Comparison of ENCODE assay signal across 12 cellular contexts in the genomic region with DNA sequence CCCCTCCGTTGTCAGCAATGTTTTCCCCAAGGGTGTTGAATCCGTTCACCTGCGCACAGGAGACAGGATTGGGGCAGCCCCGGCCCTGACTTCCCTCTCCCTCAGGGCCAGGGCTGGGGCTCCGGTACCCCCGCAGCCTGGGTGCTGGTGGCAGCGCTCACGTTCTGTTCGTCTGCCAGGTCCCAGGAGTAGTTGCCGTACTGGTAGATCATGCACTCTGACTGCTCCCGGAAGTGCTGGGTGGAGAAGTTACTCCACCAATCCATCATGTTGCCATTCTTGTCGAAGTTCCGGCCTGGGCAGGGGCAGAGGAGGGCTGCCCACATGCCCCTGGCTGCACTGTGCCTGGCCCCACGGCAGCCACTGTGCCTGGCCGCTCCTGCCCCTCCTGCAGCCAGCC. TPM values are rescaled to one million over a fixed set of nuclear protein-coding genes. Genes with fewer than 3 reads are reported as not detected.
DNase-seq lines count a peak whose midpoint lies in the region; ATAC-seq and TF ChIP-seq lines count a peak whose summit lies in the region.
"Had no signal": no experiment of that assay in that cellular context is flagged by ENCODE, and none has a peak within 500 bp of the region (broad histone marks: within the 10 kb centered on the region; RNA-seq: fewer than 3 reads in every experiment).

No MANE protein-coding gene starts in this region.

- TF ChIP-seq CTCF in Peyer's patch (IDR thresholded peaks at IDR 0.05) (no peak), foreskin keratinocyte (conservative IDR thresholded peaks at IDR 0.05) (no peak), spleen (IDR thresholded peaks at IDR 0.05 in 8 of 11, conservative IDR thresholded peaks at IDR 0.05 in 3 of 11) (no peak)

- peak; percentile 45 for DNase-seq in activated naive CD4-positive, alpha-beta T cell treated with anti-CD3 and anti-CD28 coated beads, Interleukin-2, amount 10 ng/mL, durations not matched to agents 7 days and 5 days
- no peak for DNase-seq in activated naive CD4-positive, alpha-beta T cell (lab: John Stamatoyannopoulos, UW)
- DNase-seq in Peyer's patch (peak in 2 of 3 donors; percentile 58 to 60), foreskin keratinocyte (no peak), spleen (peak; percentile 69), NCI-H2196 treated with DMSO at 0.1 percent for 48 hours (lab: John Stamatoyannopoulos, UW; ENCODE audit: unreplicated experiment) (no peak)
- no peak for DNase-seq in effector memory CD8-positive, alpha-beta T cell
- DNase-seq: activated CD8-positive, alpha-beta memory T cell treated with anti-CD3 and anti-CD28 coated beads, Interleukin-2, amount 50 U/mL, for 48 hours; NCI-H1436 treated with DMSO at 0.1 percent for 48 hours had no signal

- H3K27me3 ChIP-seq in Peyer's patch (no peaks in the 10 kb centered on the region), foreskin keratinocyte (no peaks in the 10 kb centered on the region), spleen (replicated peaks in 1 of 7) (peaks cover 0 to 23% (median 0%) of the 10 kb centered on the region in 7 donors)
- H3K27me3 ChIP-seq: cardiac muscle cell had no signal

- H3K9me3 ChIP-seq in Peyer's patch (no peaks in the 10 kb centered on the region), spleen (no peaks in the 10 kb centered on the region)

- TF ChIP-seq POLR2A in Peyer's patch (IDR thresholded peaks at IDR 0.05) (peak; percentile 27 to 30), spleen (IDR thresholded peaks at IDR 0.05) (no peak)

- H3K36me3 Mint-ChIP-seq in activated naive CD4-positive, alpha-beta T cell treated with anti-CD3 and anti-CD28 coated beads, Interleukin-2, amount 10 ng/mL, durations not matched to agents 7 days and 5 days, result peaks cover 4% of the 10 kb centered on the region
- H3K36me3 Mint-ChIP-seq in effector memory CD8-positive, alpha-beta T cell (ENCODE audit: insufficient read depth), result peaks cover 3% of the 10 kb centered on the region

- H3K9me3 Mint-ChIP-seq in activated naive CD4-positive, alpha-beta T cell treated with anti-CD3 and anti-CD28 coated beads, Interleukin-2, amount 10 ng/mL, durations not matched to agents 7 days and 5 days, result no peaks in the 10 kb centered on the region
- no peaks in the 10 kb centered on the region for H3K9me3 Mint-ChIP-seq in effector memory CD8-positive, alpha-beta T cell

- H3K27ac ChIP-seq in Peyer's patch, result peak overlapping the region in 1 of 4 donors; percentile 59
- no peak overlapping the region for H3K27ac ChIP-seq in foreskin keratinocyte
- peak overlapping the region in 3 of 8 donors; percentile 25 to 32 (median 26) for H3K27ac ChIP-seq in spleen
- H3K27ac ChIP-seq: cardiac muscle cell had no signal

- H3K4me3 Mint-ChIP-seq in activated naive CD4-positive, alpha-beta T cell treated with anti-CD3 and anti-CD28 coated beads, Interleukin-2, amount 10 ng/mL, durations not matched to agents 7 days and 5 days, result peak overlapping the region; percentile 67
- no peak overlapping the region for H3K4me3 Mint-ChIP-seq in effector memory CD8-positive, alpha-beta T cell

- peaks cover 0 to 31% (median 4%) of the 10 kb centered on the region in 4 donors for H3K4me1 ChIP-seq in Peyer's patch
- H3K4me1 ChIP-seq in foreskin keratinocyte, result no peaks in the 10 kb centered on the region
- peaks cover 2 to 38% (median 20%) of the 10 kb centered on the region in 6 donors for H3K4me1 ChIP-seq in spleen

- CTCF ChIA-PET in activated naive CD4-positive, alpha-beta T cell treated with anti-CD3 and anti-CD28 coated beads, Interleukin-2, amount 10 ng/mL, durations not matched to agents 7 days and 5 days (lab: Charles Lee), result no interaction called here

- peaks cover 0 to 14% (median 0%) of the 10 kb centered on the region in 3 donors for H3K36me3 ChIP-seq in Peyer's patch
- peaks cover 0 to 27% (median 8%) of the 10 kb centered on the region in 6 donors for H3K36me3 ChIP-seq in spleen
- H3K36me3 ChIP-seq: cardiac muscle cell had no signal

- peaks cover 9% of the 10 kb centered on the region for H3K27me3 Mint-ChIP-seq in activated naive CD4-positive, alpha-beta T cell treated with anti-CD3 and anti-CD28 coated beads, Interleukin-2, amount 10 ng/mL, durations not matched to agents 7 days and 5 days
- peaks cover 0 to 9% of the 10 kb centered on the region in 2 donors for H3K27me3 Mint-ChIP-seq in effector memory CD8-positive, alpha-beta T cell

- intact Hi-C loops in spleen (cut with DNase I; ENCODE audit: low total_unique reads), result loop anchor here (5.0 kb wide), 1 partner anchor 50 kb away; no protein-coding TSS in a partner anchor

- H3K4me1 Mint-ChIP-seq in activated naive CD4-positive, alpha-beta T cell treated with anti-CD3 and anti-CD28 coated beads, Interleukin-2, amount 10 ng/mL, durations not matched to agents 7 days and 5 days, result peaks cover 10% of the 10 kb centered on the region
- no peaks in the 10 kb centered on the region for H3K4me1 Mint-ChIP-seq in effector memory CD8-positive, alpha-beta T cell (ENCODE audit: low read depth in 2 of 2)

- ATAC-seq in foreskin keratinocyte (peak; percentile 14), GM18502 (IDR thresholded peaks at IDR 0.05; ENCODE audit: poor library complexity, unreplicated experiment) (no peak)
- ATAC-seq in effector memory CD8-positive, alpha-beta T cell (replicated peaks), result no peak

- H3K27ac Mint-ChIP-seq in activated naive CD4-positive, alpha-beta T cell treated with anti-CD3 and anti-CD28 coated beads, Interleukin-2, amount 10 ng/mL, durations not matched to agents 7 days and 5 days, result peak overlapping the region; percentile 73
- H3K27ac Mint-ChIP-seq in effector memory CD8-positive, alpha-beta T cell, result peak overlapping the region in 1 of 2 donors; percentile 71

- peak overlapping the region in 2 of 4 donors; percentile 17 to 29 for H3K4me3 ChIP-seq in Peyer's patch
- peak overlapping the region in 1 of 8 donors; percentile 53 for H3K4me3 ChIP-seq in spleen
- H3K4me3 ChIP-seq: cardiac muscle cell, smooth muscle cell had no signal

- 44 to 80% (median 45%) methylated on average over 4 to 15 of the region's 15 CpGs for whole genome bisulfite sequencing in spleen, 5 donors

RNA-seq across cellular contexts. Expression of gene PRXL2B, which starts 6.1 kb away (rescaled TPM):
- total RNA-seq in Peyer's patch, result 10 to 100 TPM; 41.3 to 79.5 (median 59.0) TPM
- 22.4 and 25.2 TPM in 2 replicates for total RNA-seq in foreskin keratinocyte
- polyA plus RNA-seq in foreskin keratinocyte, result 24.6 and 26.4 TPM in 2 replicates
- 10 to 100 TPM; 21.9 to 43.0 (median 26.7) TPM for total RNA-seq in spleen
- 10 to 100 TPM; 10.7 to 29.0 (median 13.2) TPM for polyA plus RNA-seq in spleen

RNA-seq across cellular contexts. Expression of gene TNFRSF14, which starts 36.5 kb away (rescaled TPM):
- total RNA-seq in Peyer's patch, result 100 to 1,000 TPM; 231 to 532 (median 316) TPM
- total RNA-seq in foreskin keratinocyte, result 11.4 and 13.0 TPM in 2 replicates
- 16.4 and 18.0 TPM in 2 replicates for polyA plus RNA-seq in foreskin keratinocyte
- 100 to 1,000 TPM; 146 to 203 (median 190) TPM for total RNA-seq in spleen
- 100 to 1,000 TPM; 167 to 366 (median 302) TPM for polyA plus RNA-seq in spleen
- total RNA-seq: smooth muscle cell had no signal
- polyA plus RNA-seq: smooth muscle cell had no signal

RNA-seq across cellular contexts. Expression of gene MMEL1, which starts 40.1 kb away (rescaled TPM):
- 10 to 100 TPM in 3 of 4 donors, 1 to 10 TPM in 1; 7.4 to 51.7 (median 27.4) TPM for total RNA-seq in Peyer's patch
- total RNA-seq in foreskin keratinocyte, result 0.20 TPM in 1 of 2 replicates, not detected in the other
- polyA plus RNA-seq in foreskin keratinocyte, result 0.29 and 0.56 TPM in 2 replicates
- 1 to 10 TPM in 6 of 7 donors, not detected in 1; 1.9 to 4.6 (median 3.5) TPM for total RNA-seq in spleen
- 1 to 10 TPM; 2.5 to 6.4 (median 2.9) TPM for polyA plus RNA-seq in spleen
- total RNA-seq: cardiac muscle cell, smooth muscle cell had no signal
- polyA plus RNA-seq: cardiac muscle cell had no signal

Comparison
In these comparisons a context has a peak if more than half of its experiments do, and no peak if none do; other contexts are left out.
1. DNase-seq: peak in activated naive CD4-positive, alpha-beta T cell treated with anti-CD3 and anti-CD28 coated beads, Interleukin-2, amount 10 ng/mL, durations not matched to agents 7 days and 5 days (single experiment), Peyer's patch (2 of 3) and spleen (single experiment); none in activated naive CD4-positive, alpha-beta T cell (0 of 4), foreskin keratinocyte (0 of 2), NCI-H2196 treated with DMSO at 0.1 percent for 48 hours (single experiment) and effector memory CD8-positive, alpha-beta T cell (0 of 3).
2. POLR2A ChIP-seq: peak in Peyer's patch (2 of 2); none in spleen (0 of 3).
3. RNA of gene TNFRSF14, which starts 36.5 kb away (total RNA-seq): 231 to 532 TPM in Peyer's patch and 146 to 203 TPM in spleen; 11.4 to 13.0 TPM in foreskin keratinocyte; every median in the first group is over 10 times any median in the second.